Comparison of ENCODE assay signal across 15 cellular contexts in the genomic region with DNA sequence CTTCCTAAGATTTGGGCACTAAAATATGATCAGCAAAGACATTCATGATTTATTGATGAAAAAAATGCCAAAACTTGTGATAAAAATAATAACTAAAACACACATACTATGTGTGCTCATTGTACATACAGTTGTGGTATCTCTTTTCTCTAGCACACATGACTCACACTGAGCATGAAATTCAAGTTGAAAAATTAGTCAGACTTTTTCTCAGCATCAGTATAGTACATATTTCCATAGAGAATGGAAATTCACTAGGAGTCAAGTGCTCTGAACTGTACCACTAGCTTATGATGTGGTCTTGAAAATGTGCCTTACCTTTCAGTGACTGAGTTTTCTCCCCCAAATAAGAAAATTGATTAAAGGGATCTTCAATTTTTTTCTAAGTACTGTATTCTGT.
DNase-seq lines count a peak whose midpoint lies in the region; ATAC-seq, FAIRE-seq and TF ChIP-seq lines count a peak whose summit lies in the region.
"Had no signal": no experiment of that assay in that cellular context is flagged by ENCODE, and none has a peak within 500 bp of the region (broad histone marks: within the 10 kb centered on the region; RNA-seq: fewer than 3 reads in every experiment).

No MANE protein-coding gene starts in this region.

- no peaks in the 10 kb centered on the region for H3K9me1 ChIP-seq in keratinocyte (ENCODE audit: control insufficient read depth, extremely low read depth, insufficient read depth, low read length)

- FAIRE-seq in bronchial epithelial cell (lab: Jason Lieb, UNC) (no peak), keratinocyte (lab: Jason Lieb, UNC) (peak; percentile 17)
- FAIRE-seq: H54 had no signal

- peak; percentile 2 for DNase-seq in HPDE6-E6E7 (ENCODE audit: extremely low spot score)
- DNase-seq in PC-3 = peak; percentile 39
- DNase-seq in bronchial epithelial cell (ENCODE audit: low read depth) = peak; percentile 56
- no peak for DNase-seq in keratinocyte (ENCODE audit: low read depth, low spot score)
- DNase-seq in NCI-H128 (lab: John Stamatoyannopoulos, UW; ENCODE audit: unreplicated experiment) = no peak
- no peak for DNase-seq in Karpas-422
- DNase-seq: DMS79 treated with DMSO at 0.1 percent for 48 hours, NCI-H1417 treated with DMSO at 0.1 percent for 48 hours, NCI-H1930, NCI-H345, NCI-H524 treated with DMSO at 0.1 percent for 48 hours, SJCRH30 had no signal

- intact Hi-C loops in PC-3 (cut with micrococcal nuclease) = no loop called here

- TF ChIP-seq CTCF in PC-3 (conservative IDR thresholded peaks at IDR 0.05; ENCODE audit: low read depth, low read length) (no peak), bronchial epithelial cell (IDR thresholded peaks at IDR 0.05; ENCODE audit: insufficient read depth, low read length, severe bottlenecking) (no peak), keratinocyte (optimal IDR thresholded peaks at IDR 0.05 in 1 of 3, IDR thresholded peaks at IDR 0.05 in 1 of 3, conservative IDR thresholded peaks at IDR 0.05 in 1 of 3; ENCODE audit: extremely low read depth in 1 of 3, insufficient read depth in 2 of 3, low read length in 3 of 3) (no peak)

- dilution Hi-C loops in keratinocyte (cut with MboI; ENCODE audit: extremely low pct_ligation_motif_present, low sequenced_read_pairs) = no loop called here

- CTCF ChIA-PET in PC-3 (lab: Charles Lee) = no interaction called here

- BruUV-seq in PC-3 (replicated peaks; lab: Mats Ljungman, UMichigan) = no TSS peak

- H3K27me3 ChIP-seq in PC-3 (ENCODE audit: low read length) = no peaks in the 10 kb centered on the region
- H3K27me3 ChIP-seq in bronchial epithelial cell (ENCODE audit: control insufficient read depth, insufficient read depth, low read length) = no peaks in the 10 kb centered on the region
- no peaks in the 10 kb centered on the region for H3K27me3 ChIP-seq in keratinocyte (ENCODE audit: control insufficient read depth, extremely low read depth, insufficient read depth, low read length)
- no peaks in the 10 kb centered on the region for H3K27me3 ChIP-seq in Karpas-422 (ENCODE audit: low read length)
- H3K27me3 ChIP-seq: SJCRH30 had no signal

- H3K36me3 ChIP-seq in PC-3 (ENCODE audit: low read depth, low read length) = no peaks in the 10 kb centered on the region
- no peaks in the 10 kb centered on the region for H3K36me3 ChIP-seq in bronchial epithelial cell (ENCODE audit: control insufficient read depth, insufficient read depth, low read length)
- no peaks in the 10 kb centered on the region for H3K36me3 ChIP-seq in keratinocyte (ENCODE audit: control insufficient read depth in 2 of 2, extremely low read depth in 1 of 2, insufficient read depth in 2 of 2, low read length in 2 of 2)
- H3K36me3 ChIP-seq in Karpas-422 (ENCODE audit: insufficient read depth, low read length) = no peaks in the 10 kb centered on the region
- H3K36me3 ChIP-seq: SJCRH30 had no signal

- H3K9me2 ChIP-seq in PC-3 (replicated peaks; ENCODE audit: low read length) (no peaks in the 10 kb centered on the region), Karpas-422 (replicated peaks; ENCODE audit: insufficient read depth, low read length) (no peaks in the 10 kb centered on the region)

- H3K9ac ChIP-seq in PC-3 (ENCODE audit: low read length) (no peak overlapping the region), keratinocyte (ENCODE audit: control insufficient read depth, extremely low read depth, insufficient read depth, low read length) (no peak overlapping the region), Karpas-422 (ENCODE audit: low read length) (no peak overlapping the region)

- H3K4me3 ChIP-seq in PC-3 (ENCODE audit: low read length) (no peak overlapping the region), bronchial epithelial cell (ENCODE audit: low read depth, low read length) (no peak overlapping the region), keratinocyte (ENCODE audit: control insufficient read depth in 2 of 3, extremely low read depth in 1 of 3, insufficient read depth in 2 of 3, low read depth in 1 of 3, low read length in 3 of 3) (no peak overlapping the region), Karpas-422 (ENCODE audit: low read length) (no peak overlapping the region)
- H3K4me3 ChIP-seq: SJCRH30 had no signal

- POLR2A ChIA-PET in PC-3 (lab: Charles Lee; ENCODE audit: unreplicated experiment) = no interaction called here

- H3K9me3 ChIP-seq in PC-3 (ENCODE audit: low read length) (peaks cover 34% of the 10 kb centered on the region), keratinocyte (ENCODE audit: control insufficient read depth, low read depth, low read length) (peaks cover 2% of the 10 kb centered on the region), Karpas-422 (ENCODE audit: low read length) (peaks cover 41% of the 10 kb centered on the region)
- H3K9me3 ChIP-seq: SJCRH30 had no signal

- H3F3A ChIP-seq in PC-3 (ENCODE audit: low read length, unreplicated experiment) = no peaks in the 10 kb centered on the region

- no peaks in the 10 kb centered on the region for H4K20me1 ChIP-seq in PC-3 (ENCODE audit: low read length)
- H4K20me1 ChIP-seq in keratinocyte (ENCODE audit: control insufficient read depth, extremely low read depth, insufficient read depth, low read length) = no peaks in the 10 kb centered on the region
- no peaks in the 10 kb centered on the region for H4K20me1 ChIP-seq in Karpas-422 (ENCODE audit: insufficient read depth, low read depth, low read length)

- no peaks in the 10 kb centered on the region for H3K4me1 ChIP-seq in PC-3 (ENCODE audit: insufficient read depth, low read length)
- H3K4me1 ChIP-seq in keratinocyte (ENCODE audit: control insufficient read depth, extremely low read depth, insufficient read depth, low read length) = no peaks in the 10 kb centered on the region
- no peaks in the 10 kb centered on the region for H3K4me1 ChIP-seq in Karpas-422 (ENCODE audit: low read length)
- H3K4me1 ChIP-seq: SJCRH30 had no signal

- ATAC-seq in PC-3 (no peak), GM21619 (IDR thresholded peaks at IDR 0.05; ENCODE audit: unreplicated experiment) (no peak)

- H3K27ac ChIP-seq in PC-3 (ENCODE audit: low read length) = no peak overlapping the region
- no peak overlapping the region for H3K27ac ChIP-seq in keratinocyte (ENCODE audit: control insufficient read depth, insufficient read depth, low read length)
- no peak overlapping the region for H3K27ac ChIP-seq in Karpas-422 (ENCODE audit: low read length)
- H3K27ac ChIP-seq: HL-60, SJCRH30 had no signal

- H2AFZ ChIP-seq in PC-3 (ENCODE audit: low read length) (no peak overlapping the region), keratinocyte (ENCODE audit: control insufficient read depth, low read length) (no peak overlapping the region), Karpas-422 (ENCODE audit: low read length) (no peak overlapping the region)

- H3K79me2 ChIP-seq in PC-3 (ENCODE audit: low read length) (no peaks in the 10 kb centered on the region), keratinocyte (ENCODE audit: control insufficient read depth, insufficient read depth, low read length) (no peaks in the 10 kb centered on the region), Karpas-422 (ENCODE audit: low read length) (no peaks in the 10 kb centered on the region)

- H3K4me2 ChIP-seq in PC-3 (ENCODE audit: low read length) (no peak overlapping the region), keratinocyte (ENCODE audit: control insufficient read depth, extremely low read depth, insufficient read depth, low read depth, low read length) (no peak overlapping the region), Karpas-422 (ENCODE audit: low read depth, low read length, poor library complexity, severe bottlenecking) (no peak overlapping the region)

Comparison
In these comparisons a context has a peak if more than half of its experiments do, and no peak if none do; other contexts are left out.
1. DNase-seq: peak in HPDE6-E6E7 (single experiment), PC-3 (single experiment) and bronchial epithelial cell (single experiment); none in keratinocyte (single experiment), NCI-H128 (single experiment) and Karpas-422 (single experiment).